ENCODE assay signal across 27 cellular contexts in genomic region chr7:100504887-100505611, GRCh38. TPM values are rescaled to one million over a fixed set of nuclear protein-coding genes. Genes with fewer than 3 reads are reported as not detected.
"Had no signal": no experiment of that assay in that cellular context is flagged by ENCODE, and none has a peak within 500 bp of the region (broad histone marks: within the 10 kb centered on the region; RNA-seq: fewer than 3 reads in every experiment).

No MANE protein-coding gene starts in this region.

- H3K27me3 ChIP-seq: breast epithelium had no signal

- H3K4me1 Mint-ChIP-seq: activated naive CD4-positive, alpha-beta T cell treated with anti-CD3 and anti-CD28 coated beads, Interleukin-2, amount 50 U/mL, for 24 hours; WTC11 had no signal

- DNase-seq: activated CD4-positive, alpha-beta T cell treated with anti-CD3 and anti-CD28 coated beads for 48 hours; activated CD4-positive, alpha-beta T cell treated with anti-CD3 and anti-CD28 coated beads, Interleukin-2, amount 50 U/mL, for 4 hours; activated CD4-positive, CD25-positive, alpha-beta regulatory T cell treated with anti-CD3 and anti-CD28 coated beads, Interleukin-2, amount 50 U/mL, for 72 hours; activated CD8-positive, alpha-beta memory T cell treated with anti-CD3 and anti-CD28 coated beads, Interleukin-2, amount 50 U/mL, for 48 hours; activated CD8-positive, alpha-beta T cell treated with anti-CD3 and anti-CD28 coated beads, Interleukin-2, amount 10 ng/mL, durations not matched to agents 7 days and 5 days; activated effector memory CD4-positive, alpha-beta T cell treated with Interleukin-2 at 50 U/mL for 16 hours; activated naive CD4-positive, alpha-beta T cell; activated T-cell treated with anti-CD3 and anti-CD28 coated beads, Interleukin-2, amount 50 U/mL, for 1 hour; aorta; caudate nucleus; NCI-H1092; NCI-H1417; NCI-H1930; NCI-H2107; NCI-H2171 treated with DMSO at 0.1 percent for 48 hours; NCI-H345; NCI-H510A; NCI-H526 treated with DMSO at 0.1 percent for 48 hours; NCI-H82; OCI-M1; SHP77 had no signal

- H3K36me3 ChIP-seq: breast epithelium had no signal

- H3K9me3 Mint-ChIP-seq: activated naive CD4-positive, alpha-beta T cell treated with anti-CD3 and anti-CD28 coated beads, Interleukin-2, amount 50 U/mL, for 24 hours; T-helper 1 cell treated with Interleukin-12 subunit alpha and Interleukin-12 subunit beta and Interleukin-4 antibody, amounts not matched to agents 30 μg/mL and 1 μg/mL, for 36 hours; WTC11 had no signal

- H3K4me3 Mint-ChIP-seq: activated CD8-positive, alpha-beta T cell treated with anti-CD3 and anti-CD28 coated beads, Interleukin-2, amount 10 ng/mL, durations not matched to agents 7 days and 5 days; activated naive CD4-positive, alpha-beta T cell treated with anti-CD3 and anti-CD28 coated beads, Interleukin-2, amount 50 U/mL, for 24 hours; T-helper 1 cell treated with Interleukin-12 subunit alpha and Interleukin-12 subunit beta and Interleukin-4 antibody, amounts not matched to agents 30 μg/mL and 1 μg/mL, for 36 hours; WTC11 had no signal

- H3K27ac Mint-ChIP-seq: activated CD8-positive, alpha-beta T cell treated with anti-CD3 and anti-CD28 coated beads, Interleukin-2, amount 10 ng/mL, durations not matched to agents 7 days and 5 days; activated naive CD4-positive, alpha-beta T cell treated with anti-CD3 and anti-CD28 coated beads, Interleukin-2, amount 50 U/mL, for 24 hours; T-helper 1 cell treated with Interleukin-12 subunit alpha and Interleukin-12 subunit beta and Interleukin-4 antibody, amounts not matched to agents 30 μg/mL and 1 μg/mL, for 36 hours; WTC11 had no signal

- H3K4me3 ChIP-seq: breast epithelium had no signal

- H3K27ac ChIP-seq: breast epithelium had no signal

- FAIRE-seq: RCC 7860 had no signal

- H3K27me3 Mint-ChIP-seq: activated naive CD4-positive, alpha-beta T cell treated with anti-CD3 and anti-CD28 coated beads, Interleukin-2, amount 50 U/mL, for 24 hours had no signal

- H3K4me1 ChIP-seq: breast epithelium had no signal

- H3K36me3 Mint-ChIP-seq: activated naive CD4-positive, alpha-beta T cell treated with anti-CD3 and anti-CD28 coated beads, Interleukin-2, amount 50 U/mL, for 24 hours; WTC11 had no signal

- ATAC-seq: activated CD8-positive, alpha-beta T cell treated with anti-CD3 and anti-CD28 coated beads, Interleukin-2, amount 10 ng/mL, durations not matched to agents 7 days and 5 days; WTC11 had no signal

- H3K9me3 ChIP-seq: breast epithelium had no signal

RNA-seq across cellular contexts. Expression of gene SPACDR, which starts 41.0 kb away (rescaled TPM):
- total RNA-seq: breast epithelium, SK-MEL-5 had no signal
